Comparison of ENCODE assay signal across 22 cellular contexts in genomic region chr11:35914824-35915223, GRCh38.
"Had no signal": no experiment of that assay in that cellular context is flagged by ENCODE, and none has a peak within 500 bp of the region (broad histone marks: within the 10 kb centered on the region; RNA-seq: fewer than 3 reads in every experiment).

No MANE protein-coding gene starts in this region.

- H3K27ac ChIP-seq: esophagus squamous epithelium, heart right ventricle, neutrophil, parathyroid adenoma, sigmoid colon, spleen, thoracic aorta, VCaP had no signal

- ATAC-seq: activated T-cell treated with anti-CD3 and anti-CD28 coated beads, Interleukin-2, amount 50 U/mL, for 4 hours; heart right ventricle; left cardiac atrium; stimulated activated memory B cell treated with anti-CD40 and anti-IgM and Interleukin-4, amounts not matched to agents 10 μg/mL and 1 μg/mL and 100 μg/mL, for 72 hours had no signal

- DNase-seq: activated CD4-positive, alpha-beta T cell treated with anti-CD3 and anti-CD28 coated beads, Interleukin-2, amount 50 U/mL, for 1 hour; activated CD4-positive, CD25-positive, alpha-beta regulatory T cell treated with anti-CD3 and anti-CD28 coated beads, Interleukin-2, amount 50 U/mL, for 72 hours; activated CD8-positive, alpha-beta memory T cell treated with anti-CD3 and anti-CD28 coated beads, Interleukin-2, amount 50 U/mL, for 4 hours; activated effector memory CD4-positive, alpha-beta T cell treated with anti-CD3 and anti-CD28 coated beads, Interleukin-2, amount 50 U/mL, for 16 hours; activated naive CD4-positive, alpha-beta T cell treated with anti-CD3 and anti-CD28 coated beads, Interleukin-2, amount 50 U/mL, for 16 hours; activated T-cell treated with anti-CD3 and anti-CD28 coated beads, Interleukin-2, amount 50 U/mL, for 4 hours; aorta; cortex of kidney; effector CD4-positive, alpha-beta T cell; esophagus squamous epithelium; heart right ventricle; left cardiac atrium; sigmoid colon; spleen; stimulated activated CD4-positive, alpha-beta T cell treated with anti-CD3 and anti-CD28 coated beads, Interleukin-4, amount 100 ng/mL, for 4 hours; T-helper 1 cell; T-helper 9 cell had no signal

- H3K4me1 ChIP-seq: parathyroid adenoma had no signal

- H2AFZ ChIP-seq: parathyroid adenoma had no signal

- H3K4me3 ChIP-seq: esophagus squamous epithelium, heart right ventricle, sigmoid colon, spleen, thoracic aorta had no signal

- H3K9me3 ChIP-seq: esophagus squamous epithelium, heart right ventricle, neutrophil, sigmoid colon, spleen, thoracic aorta had no signal

- H3K27me3 ChIP-seq: sigmoid colon had no signal

- H3K36me3 ChIP-seq: esophagus squamous epithelium, heart right ventricle, neutrophil, sigmoid colon, spleen, thoracic aorta had no signal

- H3K79me2 ChIP-seq: parathyroid adenoma had no signal

- H3K9ac ChIP-seq: parathyroid adenoma had no signal
